ENCODE assay signal across 9 cellular contexts in genomic region chr16:12002447-12003006, GRCh38. TPM values are rescaled to one million over a fixed set of nuclear protein-coding genes. Genes with fewer than 3 reads are reported as not detected.
DNase-seq lines count a peak whose midpoint lies in the region; ATAC-seq and TF ChIP-seq lines count a peak whose summit lies in the region.
"Had no signal": no experiment of that assay in that cellular context is flagged by ENCODE, and none has a peak within 500 bp of the region (broad histone marks: within the 10 kb centered on the region; RNA-seq: fewer than 3 reads in every experiment).

No MANE protein-coding gene starts in this region.

- no peaks in the 10 kb centered on the region for H3K79me2 ChIP-seq in fibroblast of lung (ENCODE audit: control insufficient read depth, insufficient read depth, low read length)
- no peaks in the 10 kb centered on the region for H3K79me2 ChIP-seq in smooth muscle cell (ENCODE audit: low read depth)
- no peaks in the 10 kb centered on the region for H3K79me2 ChIP-seq in OCI-LY7 (ENCODE audit: insufficient read depth, low read depth, low read length)

- H3K4ac ChIP-seq in IMR-90 (ENCODE audit: low read depth, low read length), result no peak overlapping the region

- H3K56ac ChIP-seq in IMR-90 (ENCODE audit: extremely low read depth, insufficient read depth, low read length), result no peak overlapping the region

- TF ChIP-seq EP300 in suprapubic skin (IDR thresholded peaks at IDR 0.05), result no peak

- H3K36me3 ChIP-seq in IMR-90 (ENCODE audit: control insufficient read depth, insufficient read depth, low read length) (peaks cover 2% of the 10 kb centered on the region; the same call in 1 of the 2 replicates), fibroblast of lung (ENCODE audit: control insufficient read depth, insufficient read depth, low read length) (no peaks in the 10 kb centered on the region), smooth muscle cell (ENCODE audit: low read depth) (no peaks in the 10 kb centered on the region), suprapubic skin (peaks cover 20% of the 10 kb centered on the region), OCI-LY7 (ENCODE audit: insufficient read depth, low read length) (peaks cover 4% of the 10 kb centered on the region; the same call in 1 of the 2 replicates)
- H3K36me3 ChIP-seq: prostate gland had no signal

- BruUV-seq in IMR-90 (replicated peaks; lab: Mats Ljungman, UMichigan), result no TSS peak
- no TSS peak for BruUV-seq in OCI-LY7 (replicated peaks; lab: Mats Ljungman, UMichigan)

- no peaks in the 10 kb centered on the region for H3K9me2 ChIP-seq in OCI-LY7 (ENCODE audit: insufficient read depth, low read length)

- H2AK9ac ChIP-seq in IMR-90 (replicated peaks; ENCODE audit: low read depth, low read length, poor library complexity), result no peak overlapping the region

- H2BK15ac ChIP-seq in IMR-90 (ENCODE audit: low read depth, low read length), result no peak overlapping the region

- POLR2A ChIA-PET in IMR-90 (lab: Charles Lee; ENCODE audit: unreplicated experiment) (interaction anchor here (0.7 kb wide), 1 partner anchor 26 kb away, joined by 3 read pairs; the partner anchor contains the start of gene SNX29), OCI-LY7 (lab: Charles Lee) (no interaction called here)

- peaks cover 6% of the 10 kb centered on the region; the same call in 1 of the 2 replicates for H3K9me1 ChIP-seq in IMR-90 (ENCODE audit: insufficient read depth, low read length)

- no peak overlapping the region for H4K8ac ChIP-seq in IMR-90 (ENCODE audit: low read depth in 2 of 2, low read length in 2 of 2)

- no peak overlapping the region for H2AFZ ChIP-seq in IMR-90 (replicated peaks; ENCODE audit: low read length, poor library complexity)
- no peak overlapping the region for H2AFZ ChIP-seq in fibroblast of lung (ENCODE audit: low read length)
- H2AFZ ChIP-seq in smooth muscle cell (ENCODE audit: low read depth), result no peak overlapping the region
- H2AFZ ChIP-seq in OCI-LY7 (ENCODE audit: low read length), result no peak overlapping the region

- intact Hi-C loops in IMR-90 (cut with micrococcal nuclease) (no loop called here), OCI-LY7 (cut with micrococcal nuclease; ENCODE audit: unreplicated experiment) (no loop called here)

- peak; percentile 75 for DNase-seq in IMR-90
- DNase-seq in NCI-H774 (lab: John Stamatoyannopoulos, UW), result peak; percentile 60
- peak; percentile 77 to 80 for DNase-seq in fibroblast of lung (ENCODE audit: low read depth in 2 of 2)
- DNase-seq in smooth muscle cell (lab: John Stamatoyannopoulos, UW; ENCODE audit: unreplicated experiment), result no peak
- no peak for DNase-seq in ureter (ENCODE audit: low spot score)
- DNase-seq in suprapubic skin (ENCODE audit: low spot score in 2 of 2), result no peak
- DNase-seq in OCI-LY7 (ENCODE audit: low spot score), result no peak

- H4K91ac ChIP-seq in IMR-90 (ENCODE audit: insufficient read depth, low read depth, low read length), result no peak overlapping the region

- no CpG with 5 or more reads among the region's 11 CpGs for WGBS in IMR-90 (ENCODE audit: extremely low coverage in 2 of 2, insufficient read length in 1 of 2), 2 experiments
- 8% methylated on average over 11 of the region's 11 CpGs for WGBS in smooth muscle cell (ENCODE audit: low lambda C conversion rate)
- WGBS in suprapubic skin, result 70% methylated on average over 11 of the region's 11 CpGs

- no peak overlapping the region for H3K23ac ChIP-seq in IMR-90 (ENCODE audit: low read depth, low read length)

- ATAC-seq in IMR-90 (ENCODE audit: low read depth), result peak; percentile 51

- no peak overlapping the region for H3K18ac ChIP-seq in IMR-90 (ENCODE audit: low read depth, low read length)

- no peak overlapping the region for H3K14ac ChIP-seq in IMR-90 (replicated peaks; ENCODE audit: low read depth, low read length)

- H2AK5ac ChIP-seq in IMR-90 (ENCODE audit: low read depth, low read length), result no peak overlapping the region

- H3K4me3 ChIP-seq in IMR-90 (ENCODE audit: insufficient read depth, low read depth, low read length), result no peak overlapping the region
- no peak overlapping the region for H3K4me3 ChIP-seq in fibroblast of lung (replicated peaks in 1 of 4; ENCODE audit: control extremely low read depth in 1 of 4, insufficient read depth in 1 of 4, low read depth in 3 of 4, low read length in 4 of 4)
- H3K4me3 ChIP-seq in smooth muscle cell, result no peak overlapping the region
- H3K4me3 ChIP-seq in suprapubic skin, result no peak overlapping the region
- no peak overlapping the region for H3K4me3 ChIP-seq in OCI-LY7 (ENCODE audit: low read depth, low read length, poor library complexity, severe bottlenecking)
- H3K4me3 ChIP-seq: prostate gland had no signal

- H3K79me1 ChIP-seq in IMR-90 (ENCODE audit: low read depth in 1 of 2, low read length in 2 of 2), result peaks cover 12 to 26% of the 10 kb centered on the region in 2 experiments; a peak in 2 of 4 replicates

- H3F3A ChIP-seq in smooth muscle cell (ENCODE audit: low read depth), result peaks cover 9% of the 10 kb centered on the region

- TF ChIP-seq RAD21 in IMR-90 (IDR thresholded peaks at IDR 0.05; ENCODE audit: low read length), result no peak

- no peaks in the 10 kb centered on the region for H3K27me3 ChIP-seq in IMR-90 (ENCODE audit: control insufficient read depth, insufficient read depth, low read length)
- no peaks in the 10 kb centered on the region for H3K27me3 ChIP-seq in fibroblast of lung (ENCODE audit: control insufficient read depth, insufficient read depth, low read length)
- H3K27me3 ChIP-seq in smooth muscle cell (ENCODE audit: low read depth), result no peaks in the 10 kb centered on the region
- H3K27me3 ChIP-seq in suprapubic skin, result no peaks in the 10 kb centered on the region

- in situ Hi-C loops in IMR-90 (cut with MboI; ENCODE audit: low sequenced_read_pairs), result no loop called here

- no peak overlapping the region for H2BK5ac ChIP-seq in IMR-90 (ENCODE audit: low read depth, low read length, poor library complexity, severe bottlenecking)

- CTCF ChIA-PET in IMR-90 (lab: Yijun Ruan, JAX) (interaction anchor here (1.0 kb wide), 1 partner anchor 15 kb away, joined by 3 read pairs; no protein-coding TSS in a partner anchor), OCI-LY7 (lab: Charles Lee; ENCODE audit: unreplicated experiment) (no interaction called here)

- H3K9me3 ChIP-seq in IMR-90 (ENCODE audit: control insufficient read depth, insufficient read depth, low read length) (no peaks in the 10 kb centered on the region), fibroblast of lung (ENCODE audit: control insufficient read depth, insufficient read depth, low read depth, low read length) (no peaks in the 10 kb centered on the region), smooth muscle cell (replicated peaks; ENCODE audit: low read depth) (no peaks in the 10 kb centered on the region), suprapubic skin (no peaks in the 10 kb centered on the region), OCI-LY7 (ENCODE audit: low read length) (no peaks in the 10 kb centered on the region)
- H3K9me3 ChIP-seq: prostate gland had no signal

- H3K9ac ChIP-seq in IMR-90 (ENCODE audit: low read depth, low read length) (no peak overlapping the region), fibroblast of lung (ENCODE audit: insufficient read depth, low read length) (no peak overlapping the region), smooth muscle cell (ENCODE audit: low read depth) (peak overlapping the region; percentile 16)

- H4K20me1 ChIP-seq in IMR-90 (ENCODE audit: insufficient read depth, low read length) (no peaks in the 10 kb centered on the region), fibroblast of lung (ENCODE audit: control insufficient read depth, extremely low read depth, insufficient read depth, low read length) (no peaks in the 10 kb centered on the region), smooth muscle cell (ENCODE audit: low read depth) (peaks cover 41% of the 10 kb centered on the region), OCI-LY7 (ENCODE audit: insufficient read depth, low read length) (no peaks in the 10 kb centered on the region)

- no peak overlapping the region for H2BK120ac ChIP-seq in IMR-90 (ENCODE audit: low read depth, low read length)

- dilution Hi-C loops in IMR-90 (cut with HindIII; ENCODE audit: low sequenced_read_pairs, unreplicated experiment), result no loop called here

- H3K4me1 ChIP-seq in IMR-90 (ENCODE audit: control insufficient read depth, insufficient read depth, low read length), result no peaks in the 10 kb centered on the region
- H3K4me1 ChIP-seq in fibroblast of lung (ENCODE audit: control insufficient read depth, extremely low read depth, insufficient read depth, low read length), result no peaks in the 10 kb centered on the region
- no peaks in the 10 kb centered on the region for H3K4me1 ChIP-seq in smooth muscle cell (ENCODE audit: low read depth)
- no peaks in the 10 kb centered on the region for H3K4me1 ChIP-seq in suprapubic skin
- peaks cover 3% of the 10 kb centered on the region for H3K4me1 ChIP-seq in OCI-LY7 (ENCODE audit: insufficient read depth, low read length, poor library complexity, severe bottlenecking)
- H3K4me1 ChIP-seq: prostate gland had no signal

- TF ChIP-seq POLR2A in IMR-90 (IDR thresholded peaks at IDR 0.05; ENCODE audit: low read depth, low read length), result no peak
- no peak for TF ChIP-seq POLR2A in suprapubic skin (IDR thresholded peaks at IDR 0.05)

- H3K4me2 ChIP-seq in IMR-90 (ENCODE audit: low read depth, low read length) (no peak overlapping the region), fibroblast of lung (ENCODE audit: extremely low read depth, insufficient read depth, low read length) (no peak overlapping the region), smooth muscle cell (peak overlapping the region; percentile 78), OCI-LY7 (ENCODE audit: low read length) (no peak overlapping the region)

- no peak overlapping the region for H2BK20ac ChIP-seq in IMR-90 (ENCODE audit: low read depth, low read length)

- H3K27ac ChIP-seq in IMR-90 (ENCODE audit: insufficient read depth, low read length) (no peak overlapping the region), fibroblast of lung (ENCODE audit: insufficient read depth, low read length) (no peak overlapping the region), smooth muscle cell (ENCODE audit: low read depth) (peak overlapping the region; percentile 61), suprapubic skin (no peak overlapping the region), OCI-LY7 (ENCODE audit: low read depth, low read length, poor library complexity, severe bottlenecking) (no peak overlapping the region)
- H3K27ac ChIP-seq: prostate gland had no signal

- H4K5ac ChIP-seq in IMR-90 (ENCODE audit: low read depth, low read length), result no peak overlapping the region

- TF ChIP-seq CTCF in IMR-90 (conservative IDR thresholded peaks at IDR 0.05; ENCODE audit: low read depth, low read length) (no peak), fibroblast of lung (conservative IDR thresholded peaks at IDR 0.05 in 1 of 2, IDR thresholded peaks at IDR 0.05 in 1 of 2; ENCODE audit: low read depth in 1 of 2, low read length in 2 of 2) (no peak), smooth muscle cell (IDR thresholded peaks at IDR 0.05; ENCODE audit: borderline replicate concordance, insufficient read depth, poor library complexity, severe bottlenecking) (no peak), suprapubic skin (IDR thresholded peaks at IDR 0.05) (no peak), OCI-LY7 (conservative IDR thresholded peaks at IDR 0.05; ENCODE audit: low read length) (no peak)

RNA-seq across cellular contexts. Expression of gene SNX29, which starts 26.0 kb away (rescaled TPM):
- 14.7 and 21.3 TPM in 2 replicates for total RNA-seq in IMR-90 (2012; rRNA removed)
- 5.0 TPM in 2 replicates for polyA plus RNA-seq in IMR-90 (2012; rRNA removed)
- 3.6 and 4.0 TPM in 2 replicates for polyA plus RNA-seq in IMR-90 (2012; cell fraction: cytosol; rRNA removed)
- polyA plus RNA-seq in IMR-90 (2012; cell fraction: nucleus; rRNA removed; ENCODE audit: low replicate concordance), result 3.2 and 5.4 TPM in 2 replicates
- total RNA-seq in fibroblast of lung, result 10.0 and 18.2 TPM in 2 replicates
- polyA plus RNA-seq in fibroblast of lung, result 11.6 and 11.7 TPM in 2 replicates
- polyA plus RNA-seq in fibroblast of lung (2012), result 8.3 and 9.3 TPM in 2 replicates
- polyA minus RNA-seq in fibroblast of lung (ENCODE audit: low replicate concordance), result 24.3 and 26.9 TPM in 2 replicates
- 7.3 and 10.0 TPM in 2 replicates for total RNA-seq in smooth muscle cell
- polyA plus RNA-seq in smooth muscle cell, result 9.4 and 22.1 TPM in 2 replicates
- total RNA-seq in ureter, result 53.7 TPM
- 10 to 100 TPM; 19.5 to 52.9 (median 39.9) TPM for total RNA-seq in suprapubic skin
- total RNA-seq in OCI-LY7 (2014; rRNA removed; shearing (Covaris generic)), result 23.6 and 27.0 TPM in 2 replicates
- total RNA-seq in OCI-LY7 (2022), result 37.3 and 40.8 TPM in 2 replicates

RNA-seq across cellular contexts. Expression of gene TNFRSF17, which starts 37.5 kb away (rescaled TPM):
- total RNA-seq in IMR-90 (2012; rRNA removed) (not detected in 2 replicates), fibroblast of lung (not detected in 2 replicates), smooth muscle cell (not detected in 2 replicates), ureter (2.2 TPM), suprapubic skin (not detected), OCI-LY7 (2022) (33.6 and 38.8 TPM in 2 replicates)
- polyA plus RNA-seq in IMR-90 (2012; rRNA removed) (not detected in 2 replicates), fibroblast of lung (not detected in 2 replicates), smooth muscle cell (not detected in 2 replicates)
- polyA plus RNA-seq in IMR-90 (2012; cell fraction: cytosol; rRNA removed), result not detected in 2 replicates
- polyA plus RNA-seq in IMR-90 (2012; cell fraction: nucleus; rRNA removed; ENCODE audit: low replicate concordance), result not detected in 2 replicates
- polyA plus RNA-seq in fibroblast of lung (2012), result not detected in 2 replicates
- not detected in 2 replicates for polyA minus RNA-seq in fibroblast of lung (ENCODE audit: low replicate concordance)
- 53.4 and 58.2 TPM in 2 replicates for total RNA-seq in OCI-LY7 (2014; rRNA removed; shearing (Covaris generic))
- polyA plus RNA-seq: keratinocyte had no signal

Comparison
In these comparisons a context has a peak if more than half of its experiments do, and no peak if none do; other contexts are left out.
1. DNase-seq: peak in IMR-90 (single experiment), NCI-H774 (single experiment) and fibroblast of lung (2 of 2); none in smooth muscle cell (single experiment), ureter (single experiment), suprapubic skin (0 of 2) and OCI-LY7 (single experiment).
2. RNA of gene TNFRSF17, which starts 37.5 kb away (total RNA-seq): 33.6 to 58.2 TPM in OCI-LY7; 2.2 TPM in ureter (single experiment), not detected in IMR-90, not detected in fibroblast of lung, not detected in smooth muscle cell and not detected in suprapubic skin; every median in the first group is over 10 times any median in the second.